17 cellular contexts compared by ENCODE assay signal in genomic region chr2:63865159-63865799, GRCh38. TPM values are rescaled to one million over a fixed set of nuclear protein-coding genes. Genes with fewer than 3 reads are reported as not detected.
DNase-seq lines count a peak whose midpoint lies in the region; ATAC-seq, FAIRE-seq and TF ChIP-seq lines count a peak whose summit lies in the region.
"Had no signal": no experiment of that assay in that cellular context is flagged by ENCODE, and none has a peak within 500 bp of the region (broad histone marks: within the 10 kb centered on the region; RNA-seq: fewer than 3 reads in every experiment).

No MANE protein-coding gene starts in this region.

- peaks cover 99% of the 10 kb centered on the region for H3K79me2 ChIP-seq in GM23248 (ENCODE audit: insufficient read depth)
- peaks cover 33% of the 10 kb centered on the region for H3K79me2 ChIP-seq in keratinocyte (ENCODE audit: control insufficient read depth, insufficient read depth, low read length)

- H3K9me3 Mint-ChIP-seq in activated T-helper 1 cell treated with anti-CD3 and anti-CD28 coated beads, Interleukin-12 subunit alpha, Interleukin-12 subunit beta, Interleukin-2, Interleukin-4 antibody, amounts not matched to agents 30 ng/mL and 10 ng/mL and 1 ng/mL, durations not matched to agents 14 hours and 24 hours and 36 hours, result no peaks in the 10 kb centered on the region
- H3K9me3 Mint-ChIP-seq: stimulated activated memory B cell treated with anti-CD40 and anti-IgM and Interleukin-4, amounts not matched to agents 10 μg/mL and 1 μg/mL and 100 μg/mL, for 72 hours had no signal

- in situ Hi-C loops in GM23248 (cut with MboI), result no loop called here

- no peaks in the 10 kb centered on the region for H3K9me1 ChIP-seq in keratinocyte (ENCODE audit: control insufficient read depth, extremely low read depth, insufficient read depth, low read length)

- 95% methylated on average over 6 of the region's 6 CpGs for WGBS in GM23248 (ENCODE audit: low coverage in 1 of 2, low lambda C conversion rate in 2 of 2, missing lambda C conversion rate in 2 of 2), 2 experiments
- 89 to 92% (median 90%) methylated on average over 6 of the region's 6 CpGs for WGBS in ovary, 3 donors

- peaks cover 38% of the 10 kb centered on the region for H3K4me1 Mint-ChIP-seq in activated T-helper 1 cell treated with anti-CD3 and anti-CD28 coated beads, Interleukin-12 subunit alpha, Interleukin-12 subunit beta, Interleukin-2, Interleukin-4 antibody, amounts not matched to agents 30 ng/mL and 10 ng/mL and 1 ng/mL, durations not matched to agents 14 hours and 24 hours and 36 hours (ENCODE audit: low read depth)

- no peaks in the 10 kb centered on the region for H4K20me1 ChIP-seq in BLaER1
- no peaks in the 10 kb centered on the region for H4K20me1 ChIP-seq in GM23248 (ENCODE audit: insufficient read depth)
- no peaks in the 10 kb centered on the region for H4K20me1 ChIP-seq in keratinocyte (ENCODE audit: control insufficient read depth, extremely low read depth, insufficient read depth, low read length)

- H3K27ac ChIP-seq in BLaER1 (no peak overlapping the region), GM23248 (no peak overlapping the region), keratinocyte (ENCODE audit: control insufficient read depth, insufficient read depth, low read length) (peak overlapping the region; percentile 7), ovary (no peak overlapping the region)
- H3K27ac ChIP-seq: RWPE1, VCaP had no signal

- FAIRE-seq in keratinocyte (lab: Jason Lieb, UNC), result peak; percentile 66

- H3K27me3 ChIP-seq in BLaER1 (no peaks in the 10 kb centered on the region), GM23248 (replicated peaks; ENCODE audit: insufficient read depth) (no peaks in the 10 kb centered on the region), adipocyte (replicated peaks; ENCODE audit: control insufficient read depth, insufficient read depth, low read length) (no peaks in the 10 kb centered on the region), keratinocyte (ENCODE audit: control insufficient read depth, extremely low read depth, insufficient read depth, low read length) (no peaks in the 10 kb centered on the region), ovary (no peaks in the 10 kb centered on the region)
- H3K27me3 ChIP-seq: neutrophil had no signal

- no peak for TF ChIP-seq EP300 in ovary (IDR thresholded peaks at IDR 0.05)

- H3K36me3 ChIP-seq in BLaER1, result peaks cover 50% of the 10 kb centered on the region
- H3K36me3 ChIP-seq in GM23248 (ENCODE audit: low read depth), result peaks cover 28% of the 10 kb centered on the region
- peaks cover 78% of the 10 kb centered on the region for H3K36me3 ChIP-seq in adipocyte (ENCODE audit: control insufficient read depth, insufficient read depth, low read length, severe bottlenecking)
- peaks cover 5% of the 10 kb centered on the region in 2 experiments for H3K36me3 ChIP-seq in keratinocyte (ENCODE audit: control insufficient read depth in 2 of 2, extremely low read depth in 1 of 2, insufficient read depth in 2 of 2, low read length in 2 of 2)
- H3K36me3 ChIP-seq in ovary, result no peaks in the 10 kb centered on the region

- H3K4me1 ChIP-seq in BLaER1 (peaks cover 29% of the 10 kb centered on the region), GM23248 (ENCODE audit: insufficient read depth) (peaks cover 17% of the 10 kb centered on the region), adipocyte (ENCODE audit: control insufficient read depth, insufficient read depth, low read length) (peaks cover 29% of the 10 kb centered on the region), keratinocyte (ENCODE audit: control insufficient read depth, extremely low read depth, insufficient read depth, low read length) (peaks cover 49% of the 10 kb centered on the region), ovary (ENCODE audit: insufficient read depth) (no peaks in the 10 kb centered on the region)

- H3K9me2 ChIP-seq in GM23248 (ENCODE audit: insufficient read depth), result no peaks in the 10 kb centered on the region

- TF ChIP-seq POLR2A in ovary (IDR thresholded peaks at IDR 0.05), result no peak

- no peak overlapping the region for H3K4me3 Mint-ChIP-seq in activated T-helper 1 cell treated with anti-CD3 and anti-CD28 coated beads, Interleukin-12 subunit alpha, Interleukin-12 subunit beta, Interleukin-2, Interleukin-4 antibody, amounts not matched to agents 30 ng/mL and 10 ng/mL and 1 ng/mL, durations not matched to agents 14 hours and 24 hours and 36 hours
- H3K4me3 Mint-ChIP-seq: B cell; stimulated activated memory B cell treated with anti-CD40 and anti-IgM and Interleukin-4, amounts not matched to agents 10 μg/mL and 1 μg/mL and 100 μg/mL, for 72 hours had no signal

- H2AFZ ChIP-seq in GM23248, result no peak overlapping the region
- H2AFZ ChIP-seq in keratinocyte (ENCODE audit: control insufficient read depth, low read length), result no peak overlapping the region

- H3K4me3 ChIP-seq in BLaER1 (no peak overlapping the region), GM23248 (no peak overlapping the region), adipocyte (ENCODE audit: low read length) (no peak overlapping the region), keratinocyte (ENCODE audit: control insufficient read depth in 2 of 3, extremely low read depth in 1 of 3, insufficient read depth in 2 of 3, low read depth in 1 of 3, low read length in 3 of 3) (no peak overlapping the region), ovary (no peak overlapping the region)

- DNase-seq in GM23248 (peak; percentile 57), adipocyte (ENCODE audit: low read depth) (peak; percentile 77), keratinocyte (ENCODE audit: low read depth, low spot score) (no peak), ovary (no peak)
- DNase-seq in activated T-helper 1 cell treated with anti-CD3 and anti-CD28 coated beads, Interleukin-12 subunit alpha, Interleukin-12 subunit beta, Interleukin-2, Interleukin-4 antibody, amounts not matched to agents 30 ng/mL and 10 ng/mL and 1 ng/mL, durations not matched to agents 14 hours and 24 hours and 36 hours (ENCODE audit: low spot score), result no peak
- DNase-seq: activated naive CD4-positive, alpha-beta T cell; DMS79 treated with DMSO at 0.1 percent for 48 hours; effector memory CD4-positive, alpha-beta T cell; NCI-H82 had no signal

- no peaks in the 10 kb centered on the region for H3K27me3 Mint-ChIP-seq in activated T-helper 1 cell treated with anti-CD3 and anti-CD28 coated beads, Interleukin-12 subunit alpha, Interleukin-12 subunit beta, Interleukin-2, Interleukin-4 antibody, amounts not matched to agents 30 ng/mL and 10 ng/mL and 1 ng/mL, durations not matched to agents 14 hours and 24 hours and 36 hours (ENCODE audit: insufficient read depth)
- H3K27me3 Mint-ChIP-seq: B cell; stimulated activated memory B cell treated with anti-CD40 and anti-IgM and Interleukin-4, amounts not matched to agents 10 μg/mL and 1 μg/mL and 100 μg/mL, for 72 hours had no signal

- dilution Hi-C loops in keratinocyte (cut with MboI; ENCODE audit: extremely low pct_ligation_motif_present, low sequenced_read_pairs), result no loop called here

- H3F3A ChIP-seq in GM23248 (ENCODE audit: insufficient read depth), result peaks cover 36% of the 10 kb centered on the region; the same call in 1 of the 2 replicates

- intact Hi-C loops in ovary (cut with DNase I), result loop anchor here in 1 of 4 donors (10.0 kb wide), 1 partner anchor 270 kb away; no protein-coding TSS in a partner anchor
- intact Hi-C loops in activated T-helper 1 cell treated with anti-CD3 and anti-CD28 coated beads, Interleukin-12 subunit alpha, Interleukin-12 subunit beta, Interleukin-2, Interleukin-4 antibody, amounts not matched to agents 30 ng/mL and 10 ng/mL and 1 ng/mL, durations not matched to agents 14 hours and 24 hours and 36 hours (cut with micrococcal nuclease), result no loop called here

- TF ChIP-seq CTCF in keratinocyte (optimal IDR thresholded peaks at IDR 0.05 in 1 of 3, IDR thresholded peaks at IDR 0.05 in 1 of 3, conservative IDR thresholded peaks at IDR 0.05 in 1 of 3; ENCODE audit: extremely low read depth in 1 of 3, insufficient read depth in 2 of 3, low read length in 3 of 3), result no peak
- TF ChIP-seq CTCF in ovary (IDR thresholded peaks at IDR 0.05), result no peak

- H3K27ac Mint-ChIP-seq in activated T-helper 1 cell treated with anti-CD3 and anti-CD28 coated beads, Interleukin-12 subunit alpha, Interleukin-12 subunit beta, Interleukin-2, Interleukin-4 antibody, amounts not matched to agents 30 ng/mL and 10 ng/mL and 1 ng/mL, durations not matched to agents 14 hours and 24 hours and 36 hours, result no peak overlapping the region
- H3K27ac Mint-ChIP-seq: B cell; stimulated activated memory B cell treated with anti-CD40 and anti-IgM and Interleukin-4, amounts not matched to agents 10 μg/mL and 1 μg/mL and 100 μg/mL, for 72 hours had no signal

- H3K36me3 Mint-ChIP-seq in activated T-helper 1 cell treated with anti-CD3 and anti-CD28 coated beads, Interleukin-12 subunit alpha, Interleukin-12 subunit beta, Interleukin-2, Interleukin-4 antibody, amounts not matched to agents 30 ng/mL and 10 ng/mL and 1 ng/mL, durations not matched to agents 14 hours and 24 hours and 36 hours (ENCODE audit: low read depth), result peaks cover 39% of the 10 kb centered on the region

- ATAC-seq in HG02571 (IDR thresholded peaks at IDR 0.05; ENCODE audit: unreplicated experiment) (no peak), GM18511 (IDR thresholded peaks at IDR 0.05; ENCODE audit: unreplicated experiment) (no peak)
- ATAC-seq: stimulated activated memory B cell treated with anti-CD40 and anti-IgM and Interleukin-4, amounts not matched to agents 10 μg/mL and 1 μg/mL and 100 μg/mL, for 72 hours had no signal

- H3K9ac ChIP-seq in BLaER1 (no peak overlapping the region), GM23248 (no peak overlapping the region), adipocyte (ENCODE audit: low read length) (no peak overlapping the region), keratinocyte (ENCODE audit: control insufficient read depth, extremely low read depth, insufficient read depth, low read length) (no peak overlapping the region)

- H3K9me3 ChIP-seq in BLaER1, result no peaks in the 10 kb centered on the region
- H3K9me3 ChIP-seq in GM23248 (ENCODE audit: low read depth), result no peaks in the 10 kb centered on the region
- H3K9me3 ChIP-seq in adipocyte (ENCODE audit: control insufficient read depth, low read length), result no peaks in the 10 kb centered on the region
- no peaks in the 10 kb centered on the region for H3K9me3 ChIP-seq in keratinocyte (ENCODE audit: control insufficient read depth, low read depth, low read length)
- no peaks in the 10 kb centered on the region for H3K9me3 ChIP-seq in ovary
- H3K9me3 ChIP-seq: neutrophil had no signal

- peak overlapping the region; percentile 55 for H3K4me2 ChIP-seq in BLaER1
- H3K4me2 ChIP-seq in GM23248 (ENCODE audit: unreplicated experiment), result no peak overlapping the region
- H3K4me2 ChIP-seq in keratinocyte (ENCODE audit: control insufficient read depth, extremely low read depth, insufficient read depth, low read depth, low read length), result peak overlapping the region; percentile 40

RNA-seq across cellular contexts. Expression of gene UGP2, which starts 23.6 kb away (rescaled TPM):
- 151 and 168 TPM in 2 replicates for total RNA-seq in GM23248 (2014; rRNA removed; shearing (Covaris generic))
- polyA plus RNA-seq in GM23248 (2016; fragmentation: Nextera tagmentation; extraction: Ambion mirVana) (180 TPM in 2 replicates), keratinocyte (168 to 260 TPM (median 219 TPM) in 3 replicates), ovary (100 to 1,000 TPM in 1 of 2 donors, 10 to 100 TPM in 1; 63.7 to 129 TPM)
- polyA plus RNA-seq in keratinocyte (2011; ENCODE audit: low read depth), result 138 TPM
- 203 and 359 TPM in 2 replicates for polyA plus RNA-seq in keratinocyte (2011; cell fraction: cytosol; rRNA removed)
- polyA plus RNA-seq in keratinocyte (2011; cell fraction: nucleus; rRNA removed), result 230 and 294 TPM in 2 replicates
- 186 and 192 TPM in 2 replicates for polyA plus RNA-seq in keratinocyte (2012; ENCODE audit: low replicate concordance)
- 8.8 to 123 TPM (median 69.9 TPM) in 3 replicates for polyA minus RNA-seq in keratinocyte
- polyA minus RNA-seq in keratinocyte (2011; cell fraction: cytosol; rRNA and poly(A)+ RNA removed), result 138 TPM
- 92.7 and 216 TPM in 2 replicates for polyA minus RNA-seq in keratinocyte (2011; cell fraction: nucleus; rRNA and poly(A)+ RNA removed)
- 10 to 100 TPM; 74.0 to 100.0 (median 85.1) TPM for total RNA-seq in ovary
- total RNA-seq in activated T-helper 1 cell treated with anti-CD3 and anti-CD28 coated beads, Interleukin-12 subunit alpha, Interleukin-12 subunit beta, Interleukin-2, Interleukin-4 antibody, amounts not matched to agents 30 ng/mL and 10 ng/mL and 1 ng/mL, durations not matched to agents 14 hours and 24 hours and 36 hours, result 60.3 and 65.9 TPM in 2 replicates

Comparison
In these comparisons a context has a peak if more than half of its experiments do, and no peak if none do; other contexts are left out.
1. DNase-seq: peak in GM23248 (single experiment) and adipocyte (single experiment); none in keratinocyte (single experiment), ovary (0 of 5) and activated T-helper 1 cell treated with anti-CD3 and anti-CD28 coated beads, Interleukin-12 subunit alpha, Interleukin-12 subunit beta, Interleukin-2, Interleukin-4 antibody, amounts not matched to agents 30 ng/mL and 10 ng/mL and 1 ng/mL, durations not matched to agents 14 hours and 24 hours and 36 hours (single experiment).